Comparison of ENCODE assay signal across 8 cellular contexts in the genomic region with DNA sequence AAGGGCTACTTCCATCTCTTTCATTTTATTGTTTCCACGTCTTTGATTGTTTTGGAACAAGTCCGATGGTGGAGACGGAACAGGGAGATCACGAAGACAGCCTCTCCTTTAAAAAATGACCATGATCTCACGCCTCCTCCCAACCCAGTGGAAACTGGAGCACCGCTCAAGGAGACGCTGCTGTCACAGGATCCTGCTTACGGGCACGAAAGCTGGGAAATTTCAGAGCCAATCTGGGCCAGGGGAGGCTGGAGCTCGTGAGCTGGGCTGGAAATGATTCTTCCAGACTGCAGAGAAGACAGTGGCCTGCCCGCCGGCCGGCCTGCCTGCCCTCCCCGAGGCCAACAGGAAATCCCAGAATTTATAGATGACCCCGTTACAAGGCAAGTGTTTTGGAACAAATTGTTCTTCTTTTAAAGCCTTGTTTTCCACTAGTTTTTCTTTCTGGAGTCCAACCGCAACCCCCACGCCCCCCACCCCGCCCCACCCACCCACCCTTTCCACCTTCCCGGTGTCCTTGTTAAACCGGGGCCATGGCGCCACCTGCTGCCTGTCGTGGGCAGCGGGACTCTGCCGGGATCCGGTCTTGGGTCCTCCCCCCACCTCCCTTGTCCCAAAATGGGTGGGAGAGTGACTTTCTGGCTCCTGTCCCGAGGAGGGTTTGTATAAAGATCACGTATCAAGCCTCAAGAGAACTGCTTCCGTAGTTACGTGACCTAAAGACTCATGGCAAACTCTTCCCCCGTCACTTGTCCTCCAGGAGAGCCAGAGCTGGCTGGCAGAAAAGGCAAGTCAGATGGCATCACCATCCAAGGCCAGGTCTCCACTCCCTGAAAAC. TPM values are rescaled to one million over a fixed set of nuclear protein-coding genes. Genes with fewer than 3 reads are reported as not detected.
A peak's percentile ranks its signal among the peaks of the same experiment; 100 is the strongest.
DNase-seq lines count a peak whose midpoint lies in the region; ATAC-seq lines count a peak whose summit lies in the region.

No MANE protein-coding gene starts in this region.

- DNase-seq in NCI-H1417 (lab: John Stamatoyannopoulos, UW) = peak; percentile 7 to 44 (median 37)
- no peak for DNase-seq in NCI-H1417 treated with DMSO at 0.1 percent for 48 hours (lab: John Stamatoyannopoulos, UW)
- DNase-seq in NCI-H1930 (lab: John Stamatoyannopoulos, UW) = peak; percentile 6 to 32
- peak; percentile 71 for DNase-seq in activated T-cell treated with anti-CD3 and anti-CD28 coated beads, Interleukin-2, amount 50 U/mL, for 1 hour
- peak; percentile 80 for DNase-seq in stimulated activated CD8-positive, alpha-beta memory T cell treated with anti-CD3 and anti-CD28 coated beads, Interleukin-4, amount 100 ng/mL, for 48 hours

- no peaks in the 10 kb centered on the region for H3K27me3 ChIP-seq in muscle layer of duodenum (ENCODE audit: low read depth, low read length)

- H3K4me3 ChIP-seq in muscle layer of duodenum (ENCODE audit: low read depth in 1 of 2, low read length in 2 of 2) = peak overlapping the region; percentile 34 to 59

- no peaks in the 10 kb centered on the region for H3K9me3 ChIP-seq in muscle layer of duodenum (ENCODE audit: control insufficient read depth in 1 of 2, low read length in 2 of 2)

- peak overlapping the region; percentile 86 for H3K27ac ChIP-seq in muscle layer of duodenum (ENCODE audit: low read length)

- peak; percentile 64 for ATAC-seq in esophagus mucosa
- ATAC-seq in HG02885 (IDR thresholded peaks at IDR 0.05; ENCODE audit: poor library complexity, unreplicated experiment) = no peak

- no peaks in the 10 kb centered on the region for H3K36me3 ChIP-seq in muscle layer of duodenum (ENCODE audit: control insufficient read depth in 1 of 2, insufficient read depth in 2 of 2, low read length in 2 of 2)

- peaks cover 4 to 7% of the 10 kb centered on the region in 2 donors for H3K4me1 ChIP-seq in muscle layer of duodenum (ENCODE audit: control insufficient read depth in 1 of 2, insufficient read depth in 2 of 2, low read length in 2 of 2)

RNA-seq across cellular contexts. Expression of a gene that starts 40.3 kb away (rescaled TPM):
- total RNA-seq in esophagus mucosa = 2.3 TPM
